ENCODE assay signal across 9 cellular contexts in genomic region chrX:8364369-8365141, GRCh38.
DNase-seq lines count a peak whose midpoint lies in the region; ATAC-seq, FAIRE-seq and TF ChIP-seq lines count a peak whose summit lies in the region.
"Had no signal": no experiment of that assay in that cellular context is flagged by ENCODE, and none has a peak within 500 bp of the region (broad histone marks: within the 10 kb centered on the region; RNA-seq: fewer than 3 reads in every experiment).

No MANE protein-coding gene starts in this region.

- no peaks in the 10 kb centered on the region for H3K27me3 ChIP-seq in testis

- no peak for FAIRE-seq in kidney (lab: Jason Lieb, UNC)

- no peak for ATAC-seq in HG03135 (IDR thresholded peaks at IDR 0.05; ENCODE audit: unreplicated experiment)
- no peak for ATAC-seq in GM21529 (IDR thresholded peaks at IDR 0.05; ENCODE audit: unreplicated experiment)

- no peaks in the 10 kb centered on the region for H3K36me3 ChIP-seq in testis (ENCODE audit: low read depth, missing control alignments)
- no peaks in the 10 kb centered on the region for H3K36me3 ChIP-seq in kidney (ENCODE audit: control insufficient read depth in 1 of 2, insufficient read depth in 2 of 2, low read length in 2 of 2)

- TF ChIP-seq CTCF in endothelial cell (IDR thresholded peaks at IDR 0.05; ENCODE audit: unreplicated experiment) (peak; percentile 22), testis (IDR thresholded peaks at IDR 0.05) (peak in 2 of 3 experiments; percentile 15 to 31), kidney (IDR thresholded peaks at IDR 0.05; ENCODE audit: borderline replicate concordance, extremely low read depth, insufficient read depth) (no peak)

- H3K27me3 Mint-ChIP-seq in endothelial cell (ENCODE audit: unreplicated experiment): no peaks in the 10 kb centered on the region
- H3K27me3 Mint-ChIP-seq: CD4-positive, CD25-positive, alpha-beta regulatory T cell had no signal

- H3K9me3 ChIP-seq in testis (no peaks in the 10 kb centered on the region), kidney (ENCODE audit: control insufficient read depth in 1 of 2, low read length in 2 of 2) (no peaks in the 10 kb centered on the region)

- H3K4me3 Mint-ChIP-seq in endothelial cell (ENCODE audit: unreplicated experiment): no peak overlapping the region
- H3K4me3 Mint-ChIP-seq: CD4-positive, CD25-positive, alpha-beta regulatory T cell had no signal

- no peak overlapping the region for H3K27ac Mint-ChIP-seq in endothelial cell (ENCODE audit: unreplicated experiment)
- H3K27ac Mint-ChIP-seq: CD4-positive, CD25-positive, alpha-beta regulatory T cell had no signal

- H3K4me3 ChIP-seq in testis: no peak overlapping the region
- no peak overlapping the region for H3K4me3 ChIP-seq in kidney (ENCODE audit: low read length in 2 of 2)

- H3K4me1 ChIP-seq in testis: no peaks in the 10 kb centered on the region
- no peaks in the 10 kb centered on the region for H3K4me1 ChIP-seq in kidney (ENCODE audit: control insufficient read depth in 1 of 2, insufficient read depth in 1 of 2, low read depth in 1 of 2, low read length in 2 of 2)

- H3K4me1 Mint-ChIP-seq in endothelial cell (ENCODE audit: unreplicated experiment): no peaks in the 10 kb centered on the region
- H3K4me1 Mint-ChIP-seq: CD4-positive, CD25-positive, alpha-beta regulatory T cell had no signal

- intact Hi-C loops in testis (cut with DNase I; ENCODE audit: low total_unique reads) (no loop called here), kidney (cut with DNase I) (no loop called here)

- peak; percentile 3 for DNase-seq in activated CD4-positive, alpha-beta T cell treated with anti-CD3 and anti-CD28 coated beads for 48 hours
- no peak for DNase-seq in activated CD4-positive, alpha-beta T cell treated with anti-CD3 and anti-CD28 coated beads, Interleukin-2, amount 50 U/mL, for 1 hour
- peak; percentile 76 for DNase-seq in NCI-H82 (lab: John Stamatoyannopoulos, UW)
- DNase-seq in endothelial cell (ENCODE audit: low spot score): peak; percentile 47
- peak; percentile 63 for DNase-seq in testis
- DNase-seq in kidney: no peak
- DNase-seq: CD4-positive, CD25-positive, alpha-beta regulatory T cell had no signal

- no peak overlapping the region for H3K9ac ChIP-seq in kidney (ENCODE audit: low read length in 2 of 2)

- no peaks in the 10 kb centered on the region for H3K36me3 Mint-ChIP-seq in endothelial cell (ENCODE audit: low read depth, unreplicated experiment)
- H3K36me3 Mint-ChIP-seq: CD4-positive, CD25-positive, alpha-beta regulatory T cell had no signal

- no peaks in the 10 kb centered on the region for H3K9me3 Mint-ChIP-seq in endothelial cell (ENCODE audit: unreplicated experiment)

- H3K27ac ChIP-seq in testis (no peak overlapping the region), kidney (ENCODE audit: low read depth in 2 of 2, low read length in 2 of 2) (no peak overlapping the region)

- no peak for TF ChIP-seq POLR2A in testis (IDR thresholded peaks at IDR 0.05)

- WGBS in testis, 2 donors: 53 to 69% methylated on average over 11 to 13 of the region's 13 CpGs

Comparison
In these comparisons a context has a peak if more than half of its experiments do, and no peak if none do; other contexts are left out.
1. DNase-seq: peak in activated CD4-positive, alpha-beta T cell treated with anti-CD3 and anti-CD28 coated beads for 48 hours (single experiment), NCI-H82 (single experiment), endothelial cell (single experiment) and testis (single experiment); none in activated CD4-positive, alpha-beta T cell treated with anti-CD3 and anti-CD28 coated beads, Interleukin-2, amount 50 U/mL, for 1 hour (single experiment) and kidney (single experiment).